ENCODE assay signal across 1 cellular context in the genomic region with DNA sequence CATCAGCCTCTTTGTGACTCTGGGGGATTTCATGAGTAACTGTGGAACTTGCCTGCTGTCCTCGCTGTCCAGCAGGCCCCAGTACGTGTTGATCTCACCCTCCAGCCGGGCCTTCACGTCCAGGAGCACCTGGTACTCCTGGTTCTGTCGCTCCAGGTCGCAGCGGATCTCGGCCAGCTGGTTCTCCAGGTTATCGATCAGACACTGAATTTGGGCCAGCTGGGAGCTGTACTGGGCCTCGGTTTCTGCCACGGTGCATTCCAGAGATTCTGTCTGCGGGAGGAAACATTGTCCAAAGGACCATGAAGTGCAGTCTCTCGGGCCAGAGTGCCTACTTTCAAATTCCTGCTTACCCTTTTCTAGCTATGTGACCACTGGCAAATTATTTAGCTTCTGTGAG.
TF ChIP-seq lines count a peak whose summit lies in the region.

No MANE protein-coding gene starts in this region.

TF ChIP-seq in H1, 55 proteins besides CTCF, POLR2A, EP300 and RAD21:
- TF ChIP-seq PHF8 (conservative IDR thresholded peaks at IDR 0.05; ENCODE audit: low read depth, low read length) (no peak), CEBPB (IDR thresholded peaks at IDR 0.05; ENCODE audit: low read depth, low read length) (no peak), POU5F1 (IDR thresholded peaks at IDR 0.05; ENCODE audit: low read depth, low read length) (no peak), SP2 (IDR thresholded peaks at IDR 0.05; ENCODE audit: low read length) (no peak), CBX8 (IDR thresholded peaks at IDR 0.05; ENCODE audit: borderline replicate concordance, low read depth, low read length) (no peak), ATF3 (IDR thresholded peaks at IDR 0.05; ENCODE audit: insufficient read depth, low read depth, low read length) (no peak), BACH1 (IDR thresholded peaks at IDR 0.05; ENCODE audit: low read length) (no peak), ATF2 (IDR thresholded peaks at IDR 0.05; ENCODE audit: low read length) (no peak), MAFK (IDR thresholded peaks at IDR 0.05; ENCODE audit: low read depth, low read length) (no peak), EZH2 (IDR thresholded peaks at IDR 0.05; ENCODE audit: low read depth, low read length, severe bottlenecking) (no peak)
